8 cellular contexts compared by ENCODE assay signal in genomic region chr22:32476286-32476685, GRCh38. TPM values are rescaled to one million over a fixed set of nuclear protein-coding genes. Genes with fewer than 3 reads are reported as not detected.
DNase-seq lines count a peak whose midpoint lies in the region; ATAC-seq and TF ChIP-seq lines count a peak whose summit lies in the region.

No MANE protein-coding gene starts in this region.

- POLR2A ChIA-PET in HCT116 (lab: Charles Lee): no interaction called here
- POLR2A ChIA-PET in activated CD4-positive, alpha-beta memory T cell treated with anti-CD3 and anti-CD28 coated beads, Interleukin-2, amount 10 ng/mL, durations not matched to agents 7 days and 5 days (lab: Charles Lee): interaction anchor here (0.7 to 5.0 kb wide), 10 partner anchors 10 to 814 kb away, joined by 3 to 54 read pairs (median 6); partner anchors contain the start of genes PISD, RTCB and YWHAH

- H3K4me1 ChIP-seq in HCT116 (ENCODE audit: control insufficient read depth in 1 of 2, insufficient read depth in 2 of 2, low read length in 2 of 2): peaks cover 16% of the 10 kb centered on the region in 2 experiments
- peaks cover 7% of the 10 kb centered on the region for H3K4me1 ChIP-seq in right cardiac atrium (ENCODE audit: control insufficient read depth, insufficient read depth, low read length)

- H3K27me3 ChIP-seq in HCT116 (ENCODE audit: insufficient read depth, low read length) (no peaks in the 10 kb centered on the region), right cardiac atrium (ENCODE audit: control insufficient read depth, insufficient read depth) (no peaks in the 10 kb centered on the region)

- H3K27me3 Mint-ChIP-seq in activated CD4-positive, alpha-beta memory T cell treated with anti-CD3 and anti-CD28 coated beads, Interleukin-2, amount 10 ng/mL, durations not matched to agents 7 days and 5 days: no peaks in the 10 kb centered on the region

- no peak for TF ChIP-seq CTCF in HCT116 (IDR thresholded peaks at IDR 0.05 in 2 of 3, conservative IDR thresholded peaks at IDR 0.05 in 1 of 3; ENCODE audit: borderline replicate concordance in 1 of 3, insufficient read depth in 1 of 3, low read depth in 2 of 3, low read length in 2 of 3)

- H2AFZ ChIP-seq in HCT116 (ENCODE audit: low read depth, low read length, poor library complexity, severe bottlenecking): no peak overlapping the region

- H3K27ac ChIP-seq in HCT116 (ENCODE audit: low read depth, low read length) (no peak overlapping the region), right cardiac atrium (ENCODE audit: low read length) (no peak overlapping the region)

- no peak for ATAC-seq in HCT116
- ATAC-seq in right cardiac atrium: no peak
- ATAC-seq in stimulated activated effector memory CD8-positive, alpha-beta T cell treated with anti-CD3 and anti-CD28 coated beads, Interleukin-12 subunit alpha, Interleukin-12 subunit beta, amount 100 ng/mL, for 72 hours: no peak

- H3K27ac Mint-ChIP-seq in activated CD4-positive, alpha-beta memory T cell treated with anti-CD3 and anti-CD28 coated beads, Interleukin-2, amount 10 ng/mL, durations not matched to agents 7 days and 5 days: peak overlapping the region; percentile 83
- H3K27ac Mint-ChIP-seq in stimulated activated effector memory CD8-positive, alpha-beta T cell treated with anti-CD3 and anti-CD28 coated beads, Interleukin-12 subunit alpha, Interleukin-12 subunit beta, amount 100 ng/mL, for 72 hours: peak overlapping the region; percentile 94

- 16% methylated on average over 4 of the region's 4 CpGs for WGBS in right cardiac atrium

- no peaks in the 10 kb centered on the region for H3K9me3 Mint-ChIP-seq in activated CD4-positive, alpha-beta memory T cell treated with anti-CD3 and anti-CD28 coated beads, Interleukin-2, amount 10 ng/mL, durations not matched to agents 7 days and 5 days
- no peaks in the 10 kb centered on the region for H3K9me3 Mint-ChIP-seq in stimulated activated effector memory CD8-positive, alpha-beta T cell treated with anti-CD3 and anti-CD28 coated beads, Interleukin-12 subunit alpha, Interleukin-12 subunit beta, amount 100 ng/mL, for 72 hours

- TF ChIP-seq POLR2A in HCT116 (IDR thresholded peaks at IDR 0.05; ENCODE audit: borderline replicate concordance, extremely low read depth, insufficient read depth, insufficient read length): no peak

- H3K9me3 ChIP-seq in HCT116 (ENCODE audit: control insufficient read depth in 1 of 2, insufficient read depth in 1 of 2, low read depth in 1 of 2, low read length in 2 of 2): no peaks in the 10 kb centered on the region
- no peaks in the 10 kb centered on the region for H3K9me3 ChIP-seq in right cardiac atrium (ENCODE audit: control insufficient read depth, low read length)

- RAD21 ChIA-PET in HCT116 (lab: Charles Lee; ENCODE audit: low non-redundant PET in 1 of 2, low total read pairs in 2 of 2, uncharacterized antibody in 2 of 2, unreplicated experiment in 2 of 2): no interaction called here

- H3K4me3 ChIP-seq in HCT116 (replicated peaks in 1 of 2; ENCODE audit: low read depth in 1 of 2, low read length in 2 of 2) (peak overlapping the region; percentile 69 to 79), right cardiac atrium (ENCODE audit: low read length) (peak overlapping the region; percentile 60)

- intact Hi-C loops in HCT116 (cut with micrococcal nuclease) (loop anchor here (10.0 kb wide), 2 partner anchors 271 to 371 kb away; partner anchors contain the start of gene RFPL2), right cardiac atrium (cut with DNase I) (loop anchor here in 1 of 4 donors (10.0 kb wide), 1 partner anchor 61 kb away; the partner anchor contains the start of gene RTCB)

- peaks cover 0 to 7% of the 10 kb centered on the region in 2 experiments; a peak in 2 of 4 replicates for H3K36me3 ChIP-seq in HCT116 (ENCODE audit: control insufficient read depth in 1 of 2, insufficient read depth in 2 of 2, low read length in 2 of 2)

- no TSS peak for BruUV-seq in HCT116 (replicated peaks; lab: Mats Ljungman, UMichigan)

- TF ChIP-seq RAD21 in HCT116 (IDR thresholded peaks at IDR 0.05; ENCODE audit: low read depth): no peak

- peaks cover 9% of the 10 kb centered on the region; the same call in 1 of the 2 replicates for H4K20me1 ChIP-seq in HCT116 (ENCODE audit: insufficient read depth)

- H3K36me3 Mint-ChIP-seq in activated CD4-positive, alpha-beta memory T cell treated with anti-CD3 and anti-CD28 coated beads, Interleukin-2, amount 10 ng/mL, durations not matched to agents 7 days and 5 days (ENCODE audit: low read depth): peaks cover 13% of the 10 kb centered on the region
- peaks cover 35% of the 10 kb centered on the region for H3K36me3 Mint-ChIP-seq in stimulated activated effector memory CD8-positive, alpha-beta T cell treated with anti-CD3 and anti-CD28 coated beads, Interleukin-12 subunit alpha, Interleukin-12 subunit beta, amount 100 ng/mL, for 72 hours

- peak overlapping the region; percentile 93 for H3K4me2 ChIP-seq in HCT116 (ENCODE audit: low read length)

- H3K4me1 Mint-ChIP-seq in activated CD4-positive, alpha-beta memory T cell treated with anti-CD3 and anti-CD28 coated beads, Interleukin-2, amount 10 ng/mL, durations not matched to agents 7 days and 5 days: peaks cover 34% of the 10 kb centered on the region
- peaks cover 30% of the 10 kb centered on the region for H3K4me1 Mint-ChIP-seq in stimulated activated effector memory CD8-positive, alpha-beta T cell treated with anti-CD3 and anti-CD28 coated beads, Interleukin-12 subunit alpha, Interleukin-12 subunit beta, amount 100 ng/mL, for 72 hours

- peak overlapping the region; percentile 94 for H3K4me3 Mint-ChIP-seq in activated CD4-positive, alpha-beta memory T cell treated with anti-CD3 and anti-CD28 coated beads, Interleukin-2, amount 10 ng/mL, durations not matched to agents 7 days and 5 days
- H3K4me3 Mint-ChIP-seq in stimulated activated effector memory CD8-positive, alpha-beta T cell treated with anti-CD3 and anti-CD28 coated beads, Interleukin-12 subunit alpha, Interleukin-12 subunit beta, amount 100 ng/mL, for 72 hours: no peak overlapping the region

- CTCF ChIA-PET in HCT116 (lab: Charles Lee): interaction anchor here (1.7 kb wide), 1 partner anchor 321 kb away, joined by 3 read pairs; no protein-coding TSS in a partner anchor
- CTCF ChIA-PET in activated CD4-positive, alpha-beta memory T cell treated with anti-CD3 and anti-CD28 coated beads, Interleukin-2, amount 10 ng/mL, durations not matched to agents 7 days and 5 days (lab: Charles Lee): interaction anchor here (0.5 to 3.5 kb wide), 8 partner anchors 10 to 727 kb away, joined by 3 to 38 read pairs (median 3); partner anchors contain the start of gene RTCB

- H3K9me2 ChIP-seq in HCT116 (ENCODE audit: insufficient read depth): no peaks in the 10 kb centered on the region

- peak overlapping the region; percentile 82 for H3K9ac ChIP-seq in HCT116 (ENCODE audit: low read length)

- H3K79me2 ChIP-seq in HCT116 (ENCODE audit: insufficient read depth, low read length): peaks cover 62% of the 10 kb centered on the region

- DNase-seq in HCT116 (ENCODE audit: low read depth, low spot score): no peak
- no peak for DNase-seq in activated CD4-positive, alpha-beta memory T cell treated with anti-CD3 and anti-CD28 coated beads, Interleukin-2, amount 10 ng/mL, durations not matched to agents 7 days and 5 days
- DNase-seq in right cardiac atrium: no peak
- DNase-seq in stimulated activated effector memory CD8-positive, alpha-beta T cell treated with anti-CD3 and anti-CD28 coated beads, Interleukin-12 subunit alpha, Interleukin-12 subunit beta, amount 100 ng/mL, for 72 hours (ENCODE audit: low spot score in 2 of 2): no peak
- no peak for DNase-seq in activated CD4-positive, alpha-beta T cell treated with anti-CD3 and anti-CD28 coated beads for 48 hours
- DNase-seq in stimulated activated CD4-positive, alpha-beta T cell treated with anti-CD3 and anti-CD28 coated beads, Interleukin-1b, Interleukin-23, amount 100 ng/mL, for 48 hours: no peak
- no peak for DNase-seq in kidney tubule cell (ENCODE audit: low spot score)
- DNase-seq in activated CD4-positive, CD25-positive, alpha-beta regulatory T cell (lab: John Stamatoyannopoulos, UW): no peak

TF ChIP-seq in HCT116, 20 proteins besides CTCF, POLR2A, EP300 and RAD21:
- TF ChIP-seq ZNF274 (IDR thresholded peaks at IDR 0.05; ENCODE audit: low read depth, low read length) (no peak), SIN3A (IDR thresholded peaks at IDR 0.05; ENCODE audit: low read depth) (no peak), EZH2phosphoT487 (IDR thresholded peaks at IDR 0.05; ENCODE audit: borderline replicate concordance) (no peak)

RNA-seq across cellular contexts. Expression of gene FBXO7, which starts 1.7 kb away (rescaled TPM):
- total RNA-seq in HCT116 (2021; ENCODE audit: unreplicated experiment): 69.2 TPM
- 61.4 and 64.1 TPM in 2 replicates for polyA plus RNA-seq in HCT116 (2012)
- total RNA-seq in activated CD4-positive, alpha-beta memory T cell treated with anti-CD3 and anti-CD28 coated beads, Interleukin-2, amount 10 ng/mL, durations not matched to agents 7 days and 5 days: 10 to 100 TPM; 95.4 to 97.1 TPM
- total RNA-seq in right cardiac atrium: 10 to 100 TPM; 45.3 to 52.9 (median 49.3) TPM
- polyA plus RNA-seq in right cardiac atrium: 38.0 TPM

RNA-seq across cellular contexts. Expression of gene BPIFC, which starts 12.0 kb away (rescaled TPM):
- not detected for total RNA-seq in HCT116 (2021; ENCODE audit: unreplicated experiment)
- not detected in 2 replicates for polyA plus RNA-seq in HCT116 (2012)
- total RNA-seq in activated CD4-positive, alpha-beta memory T cell treated with anti-CD3 and anti-CD28 coated beads, Interleukin-2, amount 10 ng/mL, durations not matched to agents 7 days and 5 days: not detected
- total RNA-seq in right cardiac atrium: not detected
- polyA plus RNA-seq in right cardiac atrium: not detected
